In genomic region chr6:26401987-26402658, GRCh38 we compare ENCODE assay signal across 8 cellular contexts. TPM values are rescaled to one million over a fixed set of nuclear protein-coding genes. Genes with fewer than 3 reads are reported as not detected.
DNase-seq lines count a peak whose midpoint lies in the region; ATAC-seq, FAIRE-seq and TF ChIP-seq lines count a peak whose summit lies in the region.

TSS of gene BTN3A1 (plus strand) at chr6:26402275. CDS start at chr6:26405564, 3,289 bp downstream.

- peak within 1 kb of the TSS; percentile 73 to 88 for H3K27ac ChIP-seq in A549
- H3K27ac ChIP-seq in caudate nucleus (ENCODE audit: low read depth, low read length), result peak within 1 kb of the TSS; percentile 84
- H3K27ac ChIP-seq in spleen, result peak within 1 kb of the TSS; percentile 82 to 96 (median 92)

- TF ChIP-seq CTCF in A549 (IDR thresholded peaks at IDR 0.05) (no peak), WI38 (IDR thresholded peaks at IDR 0.05; ENCODE audit: low read depth, low read length) (no peak), spleen (IDR thresholded peaks at IDR 0.05 in 8 of 11, conservative IDR thresholded peaks at IDR 0.05 in 3 of 11) (no peak)

- H3K9me3 ChIP-seq in A549 (no peaks in the 10 kb centered on the region), spleen (no peaks in the 10 kb centered on the region)

- H3K4me3 ChIP-seq in A549 (peak within 1 kb of the TSS; percentile 53), WI38 (ENCODE audit: low read depth, low read length) (peak within 1 kb of the TSS; percentile 69), spleen (peak within 1 kb of the TSS; percentile 56 to 90 (median 62))

- H3K4me1 ChIP-seq in A549 (peaks cover 4% of the 10 kb centered on the region; the same call in 1 of the 3 replicates), spleen (peaks cover 27 to 60% (median 54%) of the 10 kb centered on the region in 6 donors)

- TF ChIP-seq POLR2A in A549 (IDR thresholded peaks at IDR 0.05; ENCODE audit: low read length) (no peak), spleen (IDR thresholded peaks at IDR 0.05) (no peak)

- no peak for FAIRE-seq in A549 (lab: Jason Lieb, UNC)

- H3K36me3 ChIP-seq in spleen, result peaks cover 0 to 20% (median 10%) of the 10 kb centered on the region in 6 donors

- intact Hi-C loops in spleen (cut with DNase I; ENCODE audit: low total_unique reads), result no loop called here

- H3K27me3 ChIP-seq in spleen (replicated peaks in 1 of 7), result no peaks in the 10 kb centered on the region

- H3K4me2 ChIP-seq in A549, result peak within 1 kb of the TSS; percentile 92

- no peak for TF ChIP-seq RAD21 in A549 (conservative IDR thresholded peaks at IDR 0.05 in 1 of 2, IDR thresholded peaks at IDR 0.05 in 1 of 2)

- ATAC-seq in A549 (peak; percentile 99), GM18520 (IDR thresholded peaks at IDR 0.05; ENCODE audit: unreplicated experiment) (peak; percentile 74), HG03060 (IDR thresholded peaks at IDR 0.05; ENCODE audit: low read depth, unreplicated experiment) (peak; percentile 81)

- CTCF ChIA-PET in A549 (lab: Yijun Ruan, JAX), result no interaction called here

- under 1% methylated on average over 9 of the region's 9 CpGs for WGBS in A549 (ENCODE audit: missing lambda C conversion rate)
- 0 to 1% (median 0%) methylated on average over 9 of the region's 9 CpGs for WGBS in spleen, 5 donors

- no peak for TF ChIP-seq EP300 in A549 (IDR thresholded peaks at IDR 0.05)

- peak; percentile 62 to 66 for DNase-seq in A549 (ENCODE audit: low read depth in 1 of 2, low spot score in 1 of 2)
- peak; percentile 76 for DNase-seq in NCI-H2196 (lab: John Stamatoyannopoulos, UW; ENCODE audit: unreplicated experiment)
- DNase-seq in caudate nucleus (lab: John Stamatoyannopoulos, UW), result peak in 48 of 61 donors; percentile 1 to 77 (median 28)
- DNase-seq in inferior parietal cortex (ENCODE audit: extremely low spot score), result peak; percentile 92
- peak; percentile 90 for DNase-seq in spleen

- POLR2A ChIA-PET in A549 (lab: Yijun Ruan, JAX), result no interaction called here

TF ChIP-seq in A549, 52 proteins besides CTCF, POLR2A, EP300 and RAD21:
- TF ChIP-seq RFX5 (IDR thresholded peaks at IDR 0.05) (peak; percentile 99), MAFK (IDR thresholded peaks at IDR 0.05; ENCODE audit: partially characterized antibody) (peak; percentile 34), FOSB (CRISPR knock-in tag; IDR thresholded peaks at IDR 0.05) (no peak), ATOH8 (CRISPR knock-in tag; IDR thresholded peaks at IDR 0.05; ENCODE audit: low read depth) (no peak), JUNB (IDR thresholded peaks at IDR 0.05) (no peak), FOSL2 (IDR thresholded peaks at IDR 0.05) (no peak), FOSL2 (CRISPR knock-in tag; IDR thresholded peaks at IDR 0.05) (no peak), HDAC2 (IDR thresholded peaks at IDR 0.05) (no peak), ZFP36 (IDR thresholded peaks at IDR 0.05; ENCODE audit: borderline replicate concordance, partially characterized antibody) (no peak), ESRRA (IDR thresholded peaks at IDR 0.05; ENCODE audit: borderline replicate concordance, low read length) (no peak), MAX (IDR thresholded peaks at IDR 0.05) (peak; percentile 37; the same call in 1 of the 2 replicates), HOXB5 (CRISPR knock-in tag; IDR thresholded peaks at IDR 0.05) (no peak), CBX2 (IDR thresholded peaks at IDR 0.05; ENCODE audit: borderline replicate concordance, low read depth) (no peak), SREBF2 (IDR thresholded peaks at IDR 0.05) (no peak), E2F6 (IDR thresholded peaks at IDR 0.05; ENCODE audit: borderline replicate concordance, low read depth) (no peak), FOXS1 (CRISPR knock-in tag; IDR thresholded peaks at IDR 0.05) (no peak), GATA3 (IDR thresholded peaks at IDR 0.05; ENCODE audit: borderline replicate concordance) (no peak), HEYL (CRISPR knock-in tag; IDR thresholded peaks at IDR 0.05) (no peak), KDM1A (IDR thresholded peaks at IDR 0.05; ENCODE audit: low read depth) (no peak), NR3C1 (IDR thresholded peaks at IDR 0.05) (no peak), EHF (CRISPR knock-in tag; IDR thresholded peaks at IDR 0.05) (no peak), BCL3 (IDR thresholded peaks at IDR 0.05) (no peak), RNF2 (IDR thresholded peaks at IDR 0.05; ENCODE audit: borderline replicate concordance, low read depth) (no peak), PHF8 (IDR thresholded peaks at IDR 0.05; ENCODE audit: borderline replicate concordance, low read depth) (no peak), HOXA7 (CRISPR knock-in tag; IDR thresholded peaks at IDR 0.05) (no peak)
TF ChIP-seq in A549: peak in this region for 3.

RNA-seq across cellular contexts. Expression of gene BTN3A1, which starts in this region (rescaled TPM):
- polyA plus RNA-seq in A549 (2011; rRNA removed) (8.1 and 13.6 TPM in 2 replicates), A549 (2017; fragmentation: RNase III; extraction: RNeasy Plus Mini Kit Qiagen cat#74134 plus additional on column Dnase treatment) (3.8 to 5.5 TPM (median 4.0 TPM) in 3 replicates), spleen (10 to 100 TPM; 25.1 to 40.4 (median 34.1) TPM)
- polyA plus RNA-seq in A549 (2012; cell fraction: cytosol; rRNA removed), result 2.5 and 3.1 TPM in 2 replicates
- polyA plus RNA-seq in A549 (2012; cell fraction: nucleus; rRNA removed), result 6.4 and 7.3 TPM in 2 replicates
- polyA minus RNA-seq in A549 (2011; rRNA and poly(A)+ RNA removed), result 12.6 and 15.8 TPM in 2 replicates
- 100 to 1,000 TPM in 6 of 7 donors, 10 to 100 TPM in 1; 90.1 to 142 (median 109) TPM for total RNA-seq in spleen

Comparison
In these comparisons a context has a peak if more than half of its experiments do, and no peak if none do; other contexts are left out.
1. Peak in every context shown above with its lines: DNase-seq, ATAC-seq, H3K4me3 ChIP-seq and H3K27ac ChIP-seq.
2. DNase-seq: peak in every context shown above with its lines; median percentile 92 in inferior parietal cortex; 90 in spleen; 76 in NCI-H2196; 64 in A549; 28 in caudate nucleus.